Comparison of ENCODE assay signal across 23 cellular contexts in genomic region chr7:156127166-156128134, GRCh38.
DNase-seq lines count a peak whose midpoint lies in the region; ATAC-seq, FAIRE-seq and TF ChIP-seq lines count a peak whose summit lies in the region.
"Had no signal": no experiment of that assay in that cellular context is flagged by ENCODE, and none has a peak within 500 bp of the region (broad histone marks: within the 10 kb centered on the region; RNA-seq: fewer than 3 reads in every experiment).

No MANE protein-coding gene starts in this region.

- no peak overlapping the region for H3K9ac ChIP-seq in MM.1S (ENCODE audit: low read length)

- peak in 1 of 2 experiments; percentile 20 for DNase-seq in A549 (ENCODE audit: low read depth in 1 of 2, low spot score in 1 of 2)
- DNase-seq in LoVo (ENCODE audit: low spot score) = peak; percentile 7
- peak in 6 of 7 donors; percentile 44 to 62 (median 48) for DNase-seq in adrenal gland
- DNase-seq in islet precursor cell = peak; percentile 57
- no peak for DNase-seq in MM.1S
- DNase-seq in left lobe of liver (ENCODE audit: low spot score) = no peak
- DNase-seq in medulla oblongata (ENCODE audit: extremely low spot score) = no peak
- no peak for DNase-seq in A673 (ENCODE audit: low spot score)
- DNase-seq: 8988T; BE2C; CD4-positive, CD25-positive, alpha-beta regulatory T cell; COR-L47; GF-D8; HFFc6; Karpas-422; NCI-H1105; NCI-H1694; NCI-H2081 treated with DMSO at 0.1 percent for 48 hours; NCI-H446 treated with DMSO at 0.1 percent for 48 hours; SJCRH30 had no signal

- no TSS peak for BruUV-seq in A673 (replicated peaks; lab: Mats Ljungman, UMichigan)

- peak overlapping the region in 1 of 2 experiments; percentile 13; a peak in 1 of 6 replicates for H3K27ac ChIP-seq in A549
- peak overlapping the region in 1 of 5 donors; percentile 54 for H3K27ac ChIP-seq in adrenal gland
- H3K27ac ChIP-seq in MM.1S (ENCODE audit: low read length) = no peak overlapping the region
- no peak overlapping the region for H3K27ac ChIP-seq in A673 (ENCODE audit: low read depth, low read length, poor library complexity, severe bottlenecking)
- H3K27ac ChIP-seq: SJCRH30 had no signal

- intact Hi-C loops in adrenal gland (cut with DNase I) (no loop called here), A673 (cut with micrococcal nuclease; ENCODE audit: unreplicated experiment) (no loop called here)

- TF ChIP-seq CTCF in A549 (IDR thresholded peaks at IDR 0.05) (no peak), adrenal gland (IDR thresholded peaks at IDR 0.05) (peak in 1 of 6 experiments; percentile 18), MM.1S (IDR thresholded peaks at IDR 0.05; ENCODE audit: low read length) (no peak), A673 (conservative IDR thresholded peaks at IDR 0.05; ENCODE audit: low read depth, low read length) (no peak)

- no peak for TF ChIP-seq EP300 in A549 (IDR thresholded peaks at IDR 0.05)

- no peaks in the 10 kb centered on the region for H4K20me1 ChIP-seq in MM.1S (ENCODE audit: insufficient read depth, low read length)

- ATAC-seq in A549 = peak; percentile 44 to 74; a peak in 3 of 6 replicates
- ATAC-seq in left lobe of liver = no peak
- ATAC-seq: GM12878 had no signal

- TF ChIP-seq POLR2A in A549 (IDR thresholded peaks at IDR 0.05; ENCODE audit: low read length) (no peak), adrenal gland (IDR thresholded peaks at IDR 0.05) (no peak)

- H3K4me3 ChIP-seq in A549 (no peak overlapping the region), adrenal gland (no peak overlapping the region), MM.1S (ENCODE audit: low read length) (no peak overlapping the region), A673 (ENCODE audit: low read depth, low read length, poor library complexity, severe bottlenecking) (no peak overlapping the region)
- H3K4me3 ChIP-seq: GM12878, SJCRH30 had no signal

- H3K9me3 ChIP-seq in A549 (no peaks in the 10 kb centered on the region), adrenal gland (replicated peaks in 1 of 3) (no peaks in the 10 kb centered on the region), MM.1S (replicated peaks; ENCODE audit: insufficient read depth, low read length) (no peaks in the 10 kb centered on the region), A673 (ENCODE audit: low read depth, low read length, poor library complexity, severe bottlenecking) (no peaks in the 10 kb centered on the region)
- H3K9me3 ChIP-seq: BE2C, SJCRH30 had no signal

- TF ChIP-seq RAD21 in A549 (conservative IDR thresholded peaks at IDR 0.05 in 1 of 2, IDR thresholded peaks at IDR 0.05 in 1 of 2) = no peak

- no peaks in the 10 kb centered on the region for H3K9me2 ChIP-seq in MM.1S (replicated peaks; ENCODE audit: insufficient read depth, low read length)

- H3K36me3 ChIP-seq in adrenal gland (replicated peaks in 1 of 2) = no peaks in the 10 kb centered on the region
- no peaks in the 10 kb centered on the region for H3K36me3 ChIP-seq in MM.1S (replicated peaks; ENCODE audit: insufficient read depth, low read length)
- H3K36me3 ChIP-seq in A673 (ENCODE audit: insufficient read depth, low read length, poor library complexity, severe bottlenecking) = no peaks in the 10 kb centered on the region
- H3K36me3 ChIP-seq: BE2C, SJCRH30 had no signal

- H3K4me1 ChIP-seq in A549 = peaks cover 8% of the 10 kb centered on the region; the same call in 1 of the 3 replicates
- H3K4me1 ChIP-seq in adrenal gland (replicated peaks in 1 of 2) = no peaks in the 10 kb centered on the region
- H3K4me1 ChIP-seq in MM.1S (ENCODE audit: low read length) = no peaks in the 10 kb centered on the region
- H3K4me1 ChIP-seq in A673 (ENCODE audit: insufficient read depth, low read length, poor library complexity, severe bottlenecking) = no peaks in the 10 kb centered on the region
- H3K4me1 ChIP-seq: BE2C, SJCRH30 had no signal

- H3K27me3 ChIP-seq in adrenal gland = no peaks in the 10 kb centered on the region
- peaks cover 79% of the 10 kb centered on the region for H3K27me3 ChIP-seq in MM.1S (replicated peaks; ENCODE audit: insufficient read depth, low read length)
- peaks cover 41% of the 10 kb centered on the region for H3K27me3 ChIP-seq in A673 (replicated peaks; ENCODE audit: insufficient read depth, low read depth, low read length, poor library complexity)

- 71% methylated on average over 34 of the region's 35 CpGs for WGBS in A549 (ENCODE audit: missing lambda C conversion rate)
- WGBS in adrenal gland, 4 donors = 62 to 77% (median 64%) methylated on average over 23 to 35 of the region's 35 CpGs

- CTCF ChIA-PET in A549 (lab: Yijun Ruan, JAX) (interaction anchor here (1.0 to 1.5 kb wide), 2 partner anchors 19 to 30 kb away, joined by 3 read pairs; no protein-coding TSS in a partner anchor), A673 (lab: Charles Lee) (no interaction called here)

- no peaks in the 10 kb centered on the region for H3F3A ChIP-seq in MM.1S (ENCODE audit: insufficient read depth, low read length)

- no peak for FAIRE-seq in A549 (lab: Jason Lieb, UNC)
- FAIRE-seq: GM12878, GM19239, HTR-8/SVneo had no signal

- H3K4me2 ChIP-seq in A549 = 0 out of 3 replicates have a peak overlapping the region, but pooled peaks have one; percentile 19
- H3K4me2 ChIP-seq in MM.1S (ENCODE audit: low read depth, low read length) = no peak overlapping the region

- POLR2A ChIA-PET in A549 (lab: Yijun Ruan, JAX) (no interaction called here), A673 (lab: Charles Lee; ENCODE audit: low non-redundant PET) (no interaction called here)

- H2AFZ ChIP-seq in MM.1S (ENCODE audit: low read length) = no peak overlapping the region

- H3K79me2 ChIP-seq in MM.1S (ENCODE audit: low read length) = no peaks in the 10 kb centered on the region

TF ChIP-seq in A549, 52 proteins besides CTCF, POLR2A, EP300 and RAD21:
- TF ChIP-seq CBX8 (IDR thresholded peaks at IDR 0.05) (no peak), FOSL2 (IDR thresholded peaks at IDR 0.05) (no peak), FOSL2 (CRISPR knock-in tag; IDR thresholded peaks at IDR 0.05) (peak; percentile 51), CBX2 (IDR thresholded peaks at IDR 0.05; ENCODE audit: borderline replicate concordance, low read depth) (no peak), GATA3 (IDR thresholded peaks at IDR 0.05; ENCODE audit: borderline replicate concordance) (peak; percentile 24; the same call in 1 of the 2 replicates)

Comparison
In these comparisons a context has a peak if more than half of its experiments do, and no peak if none do; other contexts are left out.
1. DNase-seq: peak in LoVo (single experiment), adrenal gland (6 of 7) and islet precursor cell (single experiment); none in MM.1S (single experiment), left lobe of liver (single experiment), medulla oblongata (single experiment) and A673 (single experiment).